In genomic region chr4:16226816-16227461, GRCh38 we compare ENCODE assay signal across 1 cellular context.
TF ChIP-seq lines count a peak whose summit lies in the region.

No MANE protein-coding gene starts in this region.

TF ChIP-seq in HepG2, 621 proteins besides CTCF, POLR2A, EP300 and RAD21 (continued from another document and continues in another):
- TF ChIP-seq, protein P1, sequence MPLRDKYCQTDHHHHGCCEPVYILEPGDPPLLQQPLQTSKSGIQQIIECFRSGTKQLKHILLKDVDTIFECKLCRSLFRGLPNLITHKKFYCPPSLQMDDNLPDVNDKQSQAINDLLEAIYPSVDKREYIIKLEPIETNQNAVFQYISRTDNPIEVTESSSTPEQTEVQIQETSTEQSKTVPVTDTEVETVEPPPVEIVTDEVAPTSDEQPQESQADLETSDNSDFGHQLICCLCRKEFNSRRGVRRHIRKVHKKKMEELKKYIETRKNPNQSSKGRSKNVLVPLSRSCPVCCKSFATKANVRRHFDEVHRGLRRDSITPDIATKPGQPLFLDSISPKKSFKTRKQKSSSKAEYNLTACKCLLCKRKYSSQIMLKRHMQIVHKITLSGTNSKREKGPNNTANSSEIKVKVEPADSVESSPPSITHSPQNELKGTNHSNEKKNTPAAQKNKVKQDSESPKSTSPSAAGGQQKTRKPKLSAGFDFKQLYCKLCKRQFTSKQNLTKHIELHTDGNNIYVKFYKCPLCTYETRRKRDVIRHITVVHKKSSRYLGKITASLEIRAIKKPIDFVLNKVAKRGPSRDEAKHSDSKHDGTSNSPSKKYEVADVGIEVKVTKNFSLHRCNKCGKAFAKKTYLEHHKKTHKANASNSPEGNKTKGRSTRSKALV (CRISPR knock-in tag; IDR thresholded peaks at IDR 0.05) = 0 out of 2 replicates have a peak, but pooled peaks have one; percentile 26
- TF ChIP-seq ZSCAN30 (CRISPR knock-in tag; IDR thresholded peaks at IDR 0.05) (no peak), SP140L (CRISPR knock-in tag; IDR thresholded peaks at IDR 0.05; ENCODE audit: borderline replicate concordance) (no peak), TAF15 (IDR thresholded peaks at IDR 0.05; ENCODE audit: low read depth, low read length, poor library complexity, severe bottlenecking) (no peak), ZNF850 (CRISPR knock-in tag; conservative IDR thresholded peaks at IDR 0.05) (0 out of 2 replicates have a peak, but pooled peaks have one; percentile 44), FOXO4 (CRISPR knock-in tag; conservative IDR thresholded peaks at IDR 0.05) (0 out of 2 replicates have a peak, but pooled peaks have one; percentile 85), ASH2L (IDR thresholded peaks at IDR 0.05; ENCODE audit: insufficient read length, low read depth, low read length) (peak; percentile 53), HMGXB4 (CRISPR knock-in tag; IDR thresholded peaks at IDR 0.05; ENCODE audit: borderline replicate concordance in 1 of 2, low read depth in 1 of 2) (peak in 1 of 2 experiments; percentile 52; a peak in 2 of 4 replicates), ZNF703 (CRISPR knock-in tag; IDR thresholded peaks at IDR 0.05; ENCODE audit: borderline replicate concordance) (0 out of 2 replicates have a peak, but pooled peaks have one; percentile 38), NAIF1 (CRISPR knock-in tag; IDR thresholded peaks at IDR 0.05; ENCODE audit: borderline replicate concordance) (no peak), SAP130 (CRISPR knock-in tag; IDR thresholded peaks at IDR 0.05; ENCODE audit: low read depth) (peak; percentile 44), SALL1 (CRISPR knock-in tag; IDR thresholded peaks at IDR 0.05) (peak; percentile 22; the same call in 1 of the 2 replicates), ZBTB40 (IDR thresholded peaks at IDR 0.05) (no peak), ZBTB40 (CRISPR knock-in tag; IDR thresholded peaks at IDR 0.05) (peak; percentile 12; the same call in 1 of the 2 replicates), ARID5B (CRISPR knock-in tag; IDR thresholded peaks at IDR 0.05) (no peak)
- TF ChIP-seq, protein P2, sequence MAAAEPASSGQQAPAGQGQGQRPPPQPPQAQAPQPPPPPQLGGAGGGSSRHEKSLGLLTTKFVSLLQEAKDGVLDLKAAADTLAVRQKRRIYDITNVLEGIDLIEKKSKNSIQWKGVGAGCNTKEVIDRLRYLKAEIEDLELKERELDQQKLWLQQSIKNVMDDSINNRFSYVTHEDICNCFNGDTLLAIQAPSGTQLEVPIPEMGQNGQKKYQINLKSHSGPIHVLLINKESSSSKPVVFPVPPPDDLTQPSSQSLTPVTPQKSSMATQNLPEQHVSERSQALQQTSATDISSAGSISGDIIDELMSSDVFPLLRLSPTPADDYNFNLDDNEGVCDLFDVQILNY (CRISPR knock-in tag; conservative IDR thresholded peaks at IDR 0.05) = 0 out of 2 replicates have a peak, but pooled peaks have one; percentile 4
- TF ChIP-seq, protein P3, sequence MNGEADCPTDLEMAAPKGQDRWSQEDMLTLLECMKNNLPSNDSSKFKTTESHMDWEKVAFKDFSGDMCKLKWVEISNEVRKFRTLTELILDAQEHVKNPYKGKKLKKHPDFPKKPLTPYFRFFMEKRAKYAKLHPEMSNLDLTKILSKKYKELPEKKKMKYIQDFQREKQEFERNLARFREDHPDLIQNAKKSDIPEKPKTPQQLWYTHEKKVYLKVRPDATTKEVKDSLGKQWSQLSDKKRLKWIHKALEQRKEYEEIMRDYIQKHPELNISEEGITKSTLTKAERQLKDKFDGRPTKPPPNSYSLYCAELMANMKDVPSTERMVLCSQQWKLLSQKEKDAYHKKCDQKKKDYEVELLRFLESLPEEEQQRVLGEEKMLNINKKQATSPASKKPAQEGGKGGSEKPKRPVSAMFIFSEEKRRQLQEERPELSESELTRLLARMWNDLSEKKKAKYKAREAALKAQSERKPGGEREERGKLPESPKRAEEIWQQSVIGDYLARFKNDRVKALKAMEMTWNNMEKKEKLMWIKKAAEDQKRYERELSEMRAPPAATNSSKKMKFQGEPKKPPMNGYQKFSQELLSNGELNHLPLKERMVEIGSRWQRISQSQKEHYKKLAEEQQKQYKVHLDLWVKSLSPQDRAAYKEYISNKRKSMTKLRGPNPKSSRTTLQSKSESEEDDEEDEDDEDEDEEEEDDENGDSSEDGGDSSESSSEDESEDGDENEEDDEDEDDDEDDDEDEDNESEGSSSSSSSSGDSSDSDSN (CRISPR knock-in tag; IDR thresholded peaks at IDR 0.05) = peak; percentile 70
- TF ChIP-seq, protein P4, sequence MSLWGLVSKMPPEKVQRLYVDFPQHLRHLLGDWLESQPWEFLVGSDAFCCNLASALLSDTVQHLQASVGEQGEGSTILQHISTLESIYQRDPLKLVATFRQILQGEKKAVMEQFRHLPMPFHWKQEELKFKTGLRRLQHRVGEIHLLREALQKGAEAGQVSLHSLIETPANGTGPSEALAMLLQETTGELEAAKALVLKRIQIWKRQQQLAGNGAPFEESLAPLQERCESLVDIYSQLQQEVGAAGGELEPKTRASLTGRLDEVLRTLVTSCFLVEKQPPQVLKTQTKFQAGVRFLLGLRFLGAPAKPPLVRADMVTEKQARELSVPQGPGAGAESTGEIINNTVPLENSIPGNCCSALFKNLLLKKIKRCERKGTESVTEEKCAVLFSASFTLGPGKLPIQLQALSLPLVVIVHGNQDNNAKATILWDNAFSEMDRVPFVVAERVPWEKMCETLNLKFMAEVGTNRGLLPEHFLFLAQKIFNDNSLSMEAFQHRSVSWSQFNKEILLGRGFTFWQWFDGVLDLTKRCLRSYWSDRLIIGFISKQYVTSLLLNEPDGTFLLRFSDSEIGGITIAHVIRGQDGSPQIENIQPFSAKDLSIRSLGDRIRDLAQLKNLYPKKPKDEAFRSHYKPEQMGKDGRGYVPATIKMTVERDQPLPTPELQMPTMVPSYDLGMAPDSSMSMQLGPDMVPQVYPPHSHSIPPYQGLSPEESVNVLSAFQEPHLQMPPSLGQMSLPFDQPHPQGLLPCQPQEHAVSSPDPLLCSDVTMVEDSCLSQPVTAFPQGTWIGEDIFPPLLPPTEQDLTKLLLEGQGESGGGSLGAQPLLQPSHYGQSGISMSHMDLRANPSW (CRISPR knock-in tag; IDR thresholded peaks at IDR 0.05; ENCODE audit: borderline replicate concordance) = no peak
- TF ChIP-seq, protein P5, sequence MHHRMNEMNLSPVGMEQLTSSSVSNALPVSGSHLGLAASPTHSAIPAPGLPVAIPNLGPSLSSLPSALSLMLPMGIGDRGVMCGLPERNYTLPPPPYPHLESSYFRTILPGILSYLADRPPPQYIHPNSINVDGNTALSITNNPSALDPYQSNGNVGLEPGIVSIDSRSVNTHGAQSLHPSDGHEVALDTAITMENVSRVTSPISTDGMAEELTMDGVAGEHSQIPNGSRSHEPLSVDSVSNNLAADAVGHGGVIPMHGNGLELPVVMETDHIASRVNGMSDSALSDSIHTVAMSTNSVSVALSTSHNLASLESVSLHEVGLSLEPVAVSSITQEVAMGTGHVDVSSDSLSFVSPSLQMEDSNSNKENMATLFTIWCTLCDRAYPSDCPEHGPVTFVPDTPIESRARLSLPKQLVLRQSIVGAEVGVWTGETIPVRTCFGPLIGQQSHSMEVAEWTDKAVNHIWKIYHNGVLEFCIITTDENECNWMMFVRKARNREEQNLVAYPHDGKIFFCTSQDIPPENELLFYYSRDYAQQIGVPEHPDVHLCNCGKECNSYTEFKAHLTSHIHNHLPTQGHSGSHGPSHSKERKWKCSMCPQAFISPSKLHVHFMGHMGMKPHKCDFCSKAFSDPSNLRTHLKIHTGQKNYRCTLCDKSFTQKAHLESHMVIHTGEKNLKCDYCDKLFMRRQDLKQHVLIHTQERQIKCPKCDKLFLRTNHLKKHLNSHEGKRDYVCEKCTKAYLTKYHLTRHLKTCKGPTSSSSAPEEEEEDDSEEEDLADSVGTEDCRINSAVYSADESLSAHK (CRISPR knock-in tag; IDR thresholded peaks at IDR 0.05; ENCODE audit: borderline replicate concordance) = no peak
